In the genomic region with DNA sequence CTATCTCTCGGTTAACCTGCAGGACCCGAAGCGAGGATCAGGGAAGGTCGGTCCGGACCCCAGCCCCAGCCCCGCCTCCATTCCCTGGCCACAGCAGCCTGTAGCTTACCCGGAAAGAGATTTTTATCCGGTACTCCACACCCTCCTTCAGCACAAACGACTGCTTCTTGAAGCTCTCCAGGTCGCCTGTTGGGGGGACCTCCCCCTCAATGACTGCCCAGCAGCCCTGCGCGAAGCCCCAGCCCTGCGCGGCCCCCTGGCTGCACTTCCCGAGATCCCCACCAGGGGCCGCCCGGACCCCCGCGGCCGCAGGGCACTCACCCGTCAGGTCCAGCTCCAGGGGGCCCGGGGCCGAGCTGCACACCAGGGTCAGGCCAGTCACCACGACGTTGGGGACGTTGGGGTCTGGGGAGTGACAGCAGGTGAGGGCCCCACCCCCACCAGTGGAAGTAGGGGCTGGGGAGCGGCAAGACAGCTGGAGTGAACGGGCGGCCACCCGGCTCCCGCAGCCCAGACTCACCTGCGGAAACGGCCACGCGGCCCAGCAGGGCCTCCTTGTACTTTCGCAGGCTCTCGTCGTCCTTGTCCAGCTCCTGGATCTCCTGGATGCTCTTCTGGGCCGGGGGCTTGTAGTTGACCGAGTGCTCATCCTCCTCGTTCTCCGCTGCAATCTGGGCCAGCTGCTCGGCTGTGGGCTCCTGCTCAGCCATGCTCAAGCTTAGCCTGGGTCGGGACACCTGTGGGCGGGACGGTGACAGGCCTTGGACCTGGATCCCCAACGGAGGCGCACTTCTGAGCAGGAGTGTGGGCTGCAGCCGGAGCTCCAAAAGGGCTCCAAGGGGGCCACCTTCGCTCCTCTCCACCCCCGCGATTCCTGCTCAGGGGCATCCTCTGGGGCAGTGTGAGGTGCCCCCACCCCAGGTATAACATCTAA, we compare ENCODE assay signal across 1 cellular context.
TF ChIP-seq lines count a peak whose summit lies in the region.

No MANE protein-coding gene starts in this region.

TF ChIP-seq in HepG2, 621 proteins besides CTCF, POLR2A, EP300 and RAD21 (continues in another document):
- TF ChIP-seq, protein P1, sequence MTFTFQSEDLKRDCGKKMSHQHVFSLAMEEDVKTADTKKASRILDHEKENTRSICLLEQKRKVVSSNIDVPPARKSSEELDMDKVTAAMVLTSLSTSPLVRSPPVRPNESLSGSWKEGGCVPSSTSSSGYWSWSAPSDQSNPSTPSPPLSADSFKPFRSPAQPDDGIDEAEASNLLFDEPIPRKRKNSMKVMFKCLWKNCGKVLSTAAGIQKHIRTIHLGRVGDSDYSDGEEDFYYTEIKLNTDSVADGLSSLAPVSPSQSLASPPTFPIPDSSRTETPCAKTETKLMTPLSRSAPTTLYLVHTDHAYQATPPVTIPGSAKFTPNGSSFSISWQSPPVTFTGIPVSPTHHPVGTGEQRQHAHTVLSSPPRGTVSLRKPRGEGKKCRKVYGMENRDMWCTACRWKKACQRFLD (CRISPR knock-in tag; IDR thresholded peaks at IDR 0.05; ENCODE audit: borderline replicate concordance): no peak
- TF ChIP-seq NR2C2 (CRISPR knock-in tag; IDR thresholded peaks at IDR 0.05; ENCODE audit: borderline replicate concordance): no peak; the same call in 1 of the 2 replicates
- TF ChIP-seq RELA (CRISPR knock-in tag; IDR thresholded peaks at IDR 0.05): 0 out of 2 replicates have a peak, but pooled peaks have one; percentile 69
- 0 out of 2 replicates have a peak, but pooled peaks have one; percentile 12 for TF ChIP-seq MAF1 (CRISPR knock-in tag; IDR thresholded peaks at IDR 0.05; ENCODE audit: borderline replicate concordance)
- TF ChIP-seq, protein P2, sequence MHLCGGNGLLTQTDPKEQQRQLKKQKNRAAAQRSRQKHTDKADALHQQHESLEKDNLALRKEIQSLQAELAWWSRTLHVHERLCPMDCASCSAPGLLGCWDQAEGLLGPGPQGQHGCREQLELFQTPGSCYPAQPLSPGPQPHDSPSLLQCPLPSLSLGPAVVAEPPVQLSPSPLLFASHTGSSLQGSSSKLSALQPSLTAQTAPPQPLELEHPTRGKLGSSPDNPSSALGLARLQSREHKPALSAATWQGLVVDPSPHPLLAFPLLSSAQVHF (CRISPR knock-in tag; IDR thresholded peaks at IDR 0.05): peak; percentile 85
- peak; percentile 61; the same call in 1 of the 2 replicates for TF ChIP-seq KDM3A (CRISPR knock-in tag; IDR thresholded peaks at IDR 0.05; ENCODE audit: low read depth)
- TF ChIP-seq POLR2AphosphoS2 (IDR thresholded peaks at IDR 0.05; ENCODE audit: low read depth, low read length): no peak; the same call in 1 of the 2 replicates
- TF ChIP-seq SP5 (CRISPR knock-in tag; IDR thresholded peaks at IDR 0.05; ENCODE audit: borderline replicate concordance, low read depth): no peak
- no peak; the same call in 1 of the 2 replicates for TF ChIP-seq POLR2AphosphoS5 (IDR thresholded peaks at IDR 0.05; ENCODE audit: low read depth, low read length)
- no peak; the same call in 1 of the 2 replicates for TF ChIP-seq ZNF788 (CRISPR knock-in tag; IDR thresholded peaks at IDR 0.05; ENCODE audit: borderline replicate concordance)
- TF ChIP-seq, protein P3, sequence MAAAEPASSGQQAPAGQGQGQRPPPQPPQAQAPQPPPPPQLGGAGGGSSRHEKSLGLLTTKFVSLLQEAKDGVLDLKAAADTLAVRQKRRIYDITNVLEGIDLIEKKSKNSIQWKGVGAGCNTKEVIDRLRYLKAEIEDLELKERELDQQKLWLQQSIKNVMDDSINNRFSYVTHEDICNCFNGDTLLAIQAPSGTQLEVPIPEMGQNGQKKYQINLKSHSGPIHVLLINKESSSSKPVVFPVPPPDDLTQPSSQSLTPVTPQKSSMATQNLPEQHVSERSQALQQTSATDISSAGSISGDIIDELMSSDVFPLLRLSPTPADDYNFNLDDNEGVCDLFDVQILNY (CRISPR knock-in tag; conservative IDR thresholded peaks at IDR 0.05): no peak
- peak; percentile 4; the same call in 1 of the 2 replicates for TF ChIP-seq RXRA (CRISPR knock-in tag; IDR thresholded peaks at IDR 0.05)
- TF ChIP-seq ISL2 (CRISPR knock-in tag; IDR thresholded peaks at IDR 0.05): peak; percentile 51; the same call in 1 of the 2 replicates
- TF ChIP-seq HOXA5 (CRISPR knock-in tag; IDR thresholded peaks at IDR 0.05): peak; percentile 75; the same call in 1 of the 2 replicates
- TF ChIP-seq, protein P4, sequence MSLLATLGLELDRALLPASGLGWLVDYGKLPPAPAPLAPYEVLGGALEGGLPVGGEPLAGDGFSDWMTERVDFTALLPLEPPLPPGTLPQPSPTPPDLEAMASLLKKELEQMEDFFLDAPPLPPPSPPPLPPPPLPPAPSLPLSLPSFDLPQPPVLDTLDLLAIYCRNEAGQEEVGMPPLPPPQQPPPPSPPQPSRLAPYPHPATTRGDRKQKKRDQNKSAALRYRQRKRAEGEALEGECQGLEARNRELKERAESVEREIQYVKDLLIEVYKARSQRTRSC (CRISPR knock-in tag; IDR thresholded peaks at IDR 0.05; ENCODE audit: low read depth): no peak
- TF ChIP-seq, protein P5, sequence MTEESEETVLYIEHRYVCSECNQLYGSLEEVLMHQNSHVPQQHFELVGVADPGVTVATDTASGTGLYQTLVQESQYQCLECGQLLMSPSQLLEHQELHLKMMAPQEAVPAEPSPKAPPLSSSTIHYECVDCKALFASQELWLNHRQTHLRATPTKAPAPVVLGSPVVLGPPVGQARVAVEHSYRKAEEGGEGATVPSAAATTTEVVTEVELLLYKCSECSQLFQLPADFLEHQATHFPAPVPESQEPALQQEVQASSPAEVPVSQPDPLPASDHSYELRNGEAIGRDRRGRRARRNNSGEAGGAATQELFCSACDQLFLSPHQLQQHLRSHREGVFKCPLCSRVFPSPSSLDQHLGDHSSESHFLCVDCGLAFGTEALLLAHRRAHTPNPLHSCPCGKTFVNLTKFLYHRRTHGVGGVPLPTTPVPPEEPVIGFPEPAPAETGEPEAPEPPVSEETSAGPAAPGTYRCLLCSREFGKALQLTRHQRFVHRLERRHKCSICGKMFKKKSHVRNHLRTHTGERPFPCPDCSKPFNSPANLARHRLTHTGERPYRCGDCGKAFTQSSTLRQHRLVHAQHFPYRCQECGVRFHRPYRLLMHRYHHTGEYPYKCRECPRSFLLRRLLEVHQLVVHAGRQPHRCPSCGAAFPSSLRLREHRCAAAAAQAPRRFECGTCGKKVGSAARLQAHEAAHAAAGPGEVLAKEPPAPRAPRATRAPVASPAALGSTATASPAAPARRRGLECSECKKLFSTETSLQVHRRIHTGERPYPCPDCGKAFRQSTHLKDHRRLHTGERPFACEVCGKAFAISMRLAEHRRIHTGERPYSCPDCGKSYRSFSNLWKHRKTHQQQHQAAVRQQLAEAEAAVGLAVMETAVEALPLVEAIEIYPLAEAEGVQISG (CRISPR knock-in tag; IDR thresholded peaks at IDR 0.05): 0 out of 2 replicates have a peak, but pooled peaks have one; percentile 6
- TF ChIP-seq, protein P6, sequence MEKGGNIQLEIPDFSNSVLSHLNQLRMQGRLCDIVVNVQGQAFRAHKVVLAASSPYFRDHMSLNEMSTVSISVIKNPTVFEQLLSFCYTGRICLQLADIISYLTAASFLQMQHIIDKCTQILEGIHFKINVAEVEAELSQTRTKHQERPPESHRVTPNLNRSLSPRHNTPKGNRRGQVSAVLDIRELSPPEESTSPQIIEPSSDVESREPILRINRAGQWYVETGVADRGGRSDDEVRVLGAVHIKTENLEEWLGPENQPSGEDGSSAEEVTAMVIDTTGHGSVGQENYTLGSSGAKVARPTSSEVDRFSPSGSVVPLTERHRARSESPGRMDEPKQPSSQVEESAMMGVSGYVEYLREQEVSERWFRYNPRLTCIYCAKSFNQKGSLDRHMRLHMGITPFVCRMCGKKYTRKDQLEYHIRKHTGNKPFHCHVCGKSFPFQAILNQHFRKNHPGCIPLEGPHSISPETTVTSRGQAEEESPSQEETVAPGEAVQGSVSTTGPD (CRISPR knock-in tag; IDR thresholded peaks at IDR 0.05): no peak
- TF ChIP-seq ZNF549 (CRISPR knock-in tag; IDR thresholded peaks at IDR 0.05): no peak
- no peak for TF ChIP-seq ZNF629 (CRISPR knock-in tag; conservative IDR thresholded peaks at IDR 0.05)
- TF ChIP-seq, protein P7, sequence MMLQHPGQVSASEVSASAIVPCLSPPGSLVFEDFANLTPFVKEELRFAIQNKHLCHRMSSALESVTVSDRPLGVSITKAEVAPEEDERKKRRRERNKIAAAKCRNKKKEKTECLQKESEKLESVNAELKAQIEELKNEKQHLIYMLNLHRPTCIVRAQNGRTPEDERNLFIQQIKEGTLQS (CRISPR knock-in tag; IDR thresholded peaks at IDR 0.05): 0 out of 2 replicates have a peak, but pooled peaks have one; percentile 2
- TF ChIP-seq FOXO1 (CRISPR knock-in tag; IDR thresholded peaks at IDR 0.05): no peak
- TF ChIP-seq ARHGAP35 (CRISPR knock-in tag; IDR thresholded peaks at IDR 0.05; ENCODE audit: borderline replicate concordance): peak; percentile 33; the same call in 1 of the 2 replicates
- TF ChIP-seq SRSF4 (IDR thresholded peaks at IDR 0.05; ENCODE audit: low read depth, low read length, poor library complexity, severe bottlenecking): no peak
- TF ChIP-seq ZBTB42 (CRISPR knock-in tag; IDR thresholded peaks at IDR 0.05): no peak
- peak; percentile 81 for TF ChIP-seq HNRNPK (IDR thresholded peaks at IDR 0.05; ENCODE audit: low read depth, low read length, poor library complexity, severe bottlenecking)
- TF ChIP-seq CENPT (CRISPR knock-in tag; IDR thresholded peaks at IDR 0.05; ENCODE audit: low read depth): no peak
- no peak for TF ChIP-seq ZNF883 (CRISPR knock-in tag; IDR thresholded peaks at IDR 0.05; ENCODE audit: not compliant biosample characterization)
- TF ChIP-seq PRMT3 (CRISPR knock-in tag; IDR thresholded peaks at IDR 0.05; ENCODE audit: borderline replicate concordance, low read depth): peak; percentile 67; the same call in 1 of the 2 replicates
- TF ChIP-seq, protein P8, sequence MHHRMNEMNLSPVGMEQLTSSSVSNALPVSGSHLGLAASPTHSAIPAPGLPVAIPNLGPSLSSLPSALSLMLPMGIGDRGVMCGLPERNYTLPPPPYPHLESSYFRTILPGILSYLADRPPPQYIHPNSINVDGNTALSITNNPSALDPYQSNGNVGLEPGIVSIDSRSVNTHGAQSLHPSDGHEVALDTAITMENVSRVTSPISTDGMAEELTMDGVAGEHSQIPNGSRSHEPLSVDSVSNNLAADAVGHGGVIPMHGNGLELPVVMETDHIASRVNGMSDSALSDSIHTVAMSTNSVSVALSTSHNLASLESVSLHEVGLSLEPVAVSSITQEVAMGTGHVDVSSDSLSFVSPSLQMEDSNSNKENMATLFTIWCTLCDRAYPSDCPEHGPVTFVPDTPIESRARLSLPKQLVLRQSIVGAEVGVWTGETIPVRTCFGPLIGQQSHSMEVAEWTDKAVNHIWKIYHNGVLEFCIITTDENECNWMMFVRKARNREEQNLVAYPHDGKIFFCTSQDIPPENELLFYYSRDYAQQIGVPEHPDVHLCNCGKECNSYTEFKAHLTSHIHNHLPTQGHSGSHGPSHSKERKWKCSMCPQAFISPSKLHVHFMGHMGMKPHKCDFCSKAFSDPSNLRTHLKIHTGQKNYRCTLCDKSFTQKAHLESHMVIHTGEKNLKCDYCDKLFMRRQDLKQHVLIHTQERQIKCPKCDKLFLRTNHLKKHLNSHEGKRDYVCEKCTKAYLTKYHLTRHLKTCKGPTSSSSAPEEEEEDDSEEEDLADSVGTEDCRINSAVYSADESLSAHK (CRISPR knock-in tag; IDR thresholded peaks at IDR 0.05; ENCODE audit: borderline replicate concordance): no peak
- no peak for TF ChIP-seq ZNF839 (CRISPR knock-in tag; IDR thresholded peaks at IDR 0.05; ENCODE audit: borderline replicate concordance)
- 0 out of 2 replicates have a peak, but pooled peaks have one; percentile 41 for TF ChIP-seq NFIC (IDR thresholded peaks at IDR 0.05; ENCODE audit: low read length)
- TF ChIP-seq ZNF724P (CRISPR knock-in tag; IDR thresholded peaks at IDR 0.05; ENCODE audit: borderline replicate concordance): no peak
- TF ChIP-seq MAFG (CRISPR knock-in tag; IDR thresholded peaks at IDR 0.05): no peak
- no peak for TF ChIP-seq ZNF441 (CRISPR knock-in tag; IDR thresholded peaks at IDR 0.05; ENCODE audit: borderline replicate concordance)
- TF ChIP-seq KDM1A (CRISPR knock-in tag; IDR thresholded peaks at IDR 0.05): no peak
- TF ChIP-seq ZNF83 (CRISPR knock-in tag; IDR thresholded peaks at IDR 0.05; ENCODE audit: borderline replicate concordance): no peak
- TF ChIP-seq ZFP82 (CRISPR knock-in tag; IDR thresholded peaks at IDR 0.05; ENCODE audit: borderline replicate concordance): no peak
- no peak for TF ChIP-seq MTA3 (CRISPR knock-in tag; IDR thresholded peaks at IDR 0.05)
- no peak for TF ChIP-seq ZNF180 (CRISPR knock-in tag; IDR thresholded peaks at IDR 0.05; ENCODE audit: borderline replicate concordance, low read depth)
- TF ChIP-seq, protein P9, sequence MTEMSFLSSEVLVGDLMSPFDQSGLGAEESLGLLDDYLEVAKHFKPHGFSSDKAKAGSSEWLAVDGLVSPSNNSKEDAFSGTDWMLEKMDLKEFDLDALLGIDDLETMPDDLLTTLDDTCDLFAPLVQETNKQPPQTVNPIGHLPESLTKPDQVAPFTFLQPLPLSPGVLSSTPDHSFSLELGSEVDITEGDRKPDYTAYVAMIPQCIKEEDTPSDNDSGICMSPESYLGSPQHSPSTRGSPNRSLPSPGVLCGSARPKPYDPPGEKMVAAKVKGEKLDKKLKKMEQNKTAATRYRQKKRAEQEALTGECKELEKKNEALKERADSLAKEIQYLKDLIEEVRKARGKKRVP (CRISPR knock-in tag; IDR thresholded peaks at IDR 0.05): peak in 1 of 2 experiments; percentile 61; a peak in 1 of 4 replicates
- no peak for TF ChIP-seq ZNF7 (CRISPR knock-in tag; IDR thresholded peaks at IDR 0.05)
- TF ChIP-seq SRSF9 (IDR thresholded peaks at IDR 0.05; ENCODE audit: borderline replicate concordance, insufficient read depth, low read depth, low read length, poor library complexity, severe bottlenecking): no peak
- TF ChIP-seq DNMT3B (CRISPR knock-in tag; conservative IDR thresholded peaks at IDR 0.05): no peak
